In the genomic region with DNA sequence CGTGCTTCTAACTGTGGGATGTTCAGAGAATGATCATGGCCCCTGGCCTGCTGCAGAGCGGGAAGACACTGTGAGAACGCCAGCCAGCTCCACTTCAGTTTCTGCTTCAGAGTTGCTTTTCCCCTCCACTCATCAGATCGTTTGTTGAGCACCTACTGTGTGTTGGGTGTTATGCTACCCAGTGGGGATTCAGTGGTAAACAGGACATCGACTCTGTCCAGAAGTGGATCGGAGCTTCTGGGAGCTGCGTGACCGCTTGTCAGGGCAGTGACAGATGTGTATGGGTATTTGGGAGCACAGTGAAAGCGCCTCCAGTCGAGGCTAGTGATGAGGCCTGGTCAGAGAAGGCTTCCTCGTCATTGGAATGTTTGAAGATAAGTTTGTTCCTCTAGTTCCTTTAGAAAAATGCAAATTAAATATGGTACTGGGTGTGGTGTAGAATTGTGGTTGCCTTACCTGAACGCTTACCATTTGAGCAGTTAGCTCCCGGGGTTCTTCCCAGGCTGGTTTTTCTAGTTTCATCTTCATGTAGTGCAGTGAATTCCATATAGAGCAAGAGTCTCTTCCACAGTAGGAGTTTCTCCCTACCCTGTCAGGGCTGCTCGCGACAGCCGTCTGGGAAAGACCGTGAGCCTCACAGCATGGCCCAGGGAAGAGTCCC, we compare ENCODE assay signal across 15 cellular contexts. TPM values are rescaled to one million over a fixed set of nuclear protein-coding genes. Genes with fewer than 3 reads are reported as not detected.
DNase-seq lines count a peak whose midpoint lies in the region; ATAC-seq, FAIRE-seq and TF ChIP-seq lines count a peak whose summit lies in the region.
"Had no signal": no experiment of that assay in that cellular context is flagged by ENCODE, and none has a peak within 500 bp of the region (broad histone marks: within the 10 kb centered on the region; RNA-seq: fewer than 3 reads in every experiment).

No MANE protein-coding gene starts in this region.

- H3K4me3 ChIP-seq in A549 (no peak overlapping the region), DOHH2 (ENCODE audit: low read length) (peak overlapping the region; percentile 92), BE2C (ENCODE audit: low read depth, low read length) (no peak overlapping the region)
- H3K4me3 ChIP-seq: cardiac muscle cell, mucosa of descending colon had no signal

- H3K4me3 Mint-ChIP-seq in activated T-helper 1 cell treated with anti-CD3 and anti-CD28 coated beads, Interleukin-12 subunit alpha, Interleukin-12 subunit beta, Interleukin-2, Interleukin-4 antibody, amounts not matched to agents 30 ng/mL and 10 ng/mL and 1 ng/mL, durations not matched to agents 14 hours and 24 hours and 36 hours, result peak overlapping the region; percentile 91
- peak overlapping the region; percentile 11 to 90 (median 86) for H3K4me3 Mint-ChIP-seq in immature natural killer cell

- H3K4me1 ChIP-seq in A549, result peaks cover 32% of the 10 kb centered on the region
- peaks cover 62% of the 10 kb centered on the region for H3K4me1 ChIP-seq in DOHH2 (ENCODE audit: control insufficient read depth, low read length)
- H3K4me1 ChIP-seq in BE2C, result no peaks in the 10 kb centered on the region

- peaks cover 75% of the 10 kb centered on the region for H3K79me2 ChIP-seq in DOHH2 (ENCODE audit: control insufficient read depth, low read length)

- no peak for TF ChIP-seq POLR2A in A549 (IDR thresholded peaks at IDR 0.05; ENCODE audit: low read length)

- H3K27ac ChIP-seq in A549 (no peak overlapping the region), DOHH2 (ENCODE audit: low read depth, low read length) (no peak overlapping the region)
- H3K27ac ChIP-seq: cardiac muscle cell had no signal

- H3F3A ChIP-seq in DOHH2 (ENCODE audit: control insufficient read depth, insufficient read depth), result peaks cover 16% of the 10 kb centered on the region

- H4K20me1 ChIP-seq in DOHH2 (ENCODE audit: control insufficient read depth, insufficient read depth, low read depth, low read length), result peaks cover 37% of the 10 kb centered on the region

- TF ChIP-seq RAD21 in A549 (conservative IDR thresholded peaks at IDR 0.05 in 1 of 2, IDR thresholded peaks at IDR 0.05 in 1 of 2), result no peak

- TF ChIP-seq EP300 in A549 (IDR thresholded peaks at IDR 0.05), result no peak

- intact Hi-C loops in activated T-helper 1 cell treated with anti-CD3 and anti-CD28 coated beads, Interleukin-12 subunit alpha, Interleukin-12 subunit beta, Interleukin-2, Interleukin-4 antibody, amounts not matched to agents 30 ng/mL and 10 ng/mL and 1 ng/mL, durations not matched to agents 14 hours and 24 hours and 36 hours (cut with micrococcal nuclease), result loop anchor here (5.0 kb wide), 1 partner anchor 530 kb away; no protein-coding TSS in a partner anchor

- peaks cover 66% of the 10 kb centered on the region for H3K4me1 Mint-ChIP-seq in activated T-helper 1 cell treated with anti-CD3 and anti-CD28 coated beads, Interleukin-12 subunit alpha, Interleukin-12 subunit beta, Interleukin-2, Interleukin-4 antibody, amounts not matched to agents 30 ng/mL and 10 ng/mL and 1 ng/mL, durations not matched to agents 14 hours and 24 hours and 36 hours (ENCODE audit: low read depth)
- peaks cover 69 to 84% of the 10 kb centered on the region in 2 donors for H3K4me1 Mint-ChIP-seq in immature natural killer cell

- WGBS in A549 (ENCODE audit: missing lambda C conversion rate), result 90% methylated on average over 16 of the region's 17 CpGs

- peaks cover 28% of the 10 kb centered on the region for H3K36me3 Mint-ChIP-seq in activated T-helper 1 cell treated with anti-CD3 and anti-CD28 coated beads, Interleukin-12 subunit alpha, Interleukin-12 subunit beta, Interleukin-2, Interleukin-4 antibody, amounts not matched to agents 30 ng/mL and 10 ng/mL and 1 ng/mL, durations not matched to agents 14 hours and 24 hours and 36 hours (ENCODE audit: low read depth)
- H3K36me3 Mint-ChIP-seq in immature natural killer cell, result no peaks in the 10 kb centered on the region

- H3K4me2 ChIP-seq in A549 (peak overlapping the region; percentile 99), DOHH2 (ENCODE audit: low read length) (peak overlapping the region; percentile 90)

- POLR2A ChIA-PET in A549 (lab: Yijun Ruan, JAX), result no interaction called here

- H3K27ac Mint-ChIP-seq in activated T-helper 1 cell treated with anti-CD3 and anti-CD28 coated beads, Interleukin-12 subunit alpha, Interleukin-12 subunit beta, Interleukin-2, Interleukin-4 antibody, amounts not matched to agents 30 ng/mL and 10 ng/mL and 1 ng/mL, durations not matched to agents 14 hours and 24 hours and 36 hours, result no peak overlapping the region
- peak overlapping the region in 1 of 6 donors; percentile 26 for H3K27ac Mint-ChIP-seq in immature natural killer cell

- H3K9me2 ChIP-seq in DOHH2 (replicated peaks; ENCODE audit: control insufficient read depth, low read length), result no peaks in the 10 kb centered on the region

- CTCF ChIA-PET in A549 (lab: Yijun Ruan, JAX), result no interaction called here

- H3K27me3 Mint-ChIP-seq in activated T-helper 1 cell treated with anti-CD3 and anti-CD28 coated beads, Interleukin-12 subunit alpha, Interleukin-12 subunit beta, Interleukin-2, Interleukin-4 antibody, amounts not matched to agents 30 ng/mL and 10 ng/mL and 1 ng/mL, durations not matched to agents 14 hours and 24 hours and 36 hours (ENCODE audit: insufficient read depth), result peaks cover 7% of the 10 kb centered on the region
- H3K27me3 Mint-ChIP-seq in immature natural killer cell (ENCODE audit: low read depth in 3 of 3), result peaks cover 6 to 13% (median 7%) of the 10 kb centered on the region in 3 donors

- H3K27me3 ChIP-seq in DOHH2 (ENCODE audit: control insufficient read depth, low read length), result no peaks in the 10 kb centered on the region
- H3K27me3 ChIP-seq in BE2C, result no peaks in the 10 kb centered on the region
- H3K27me3 ChIP-seq: heart left ventricle had no signal

- FAIRE-seq in A549 (lab: Jason Lieb, UNC) (no peak), urothelium cell line (lab: Jason Lieb, UNC) (no peak)
- FAIRE-seq: D721Med had no signal

- H3K9me3 Mint-ChIP-seq in activated T-helper 1 cell treated with anti-CD3 and anti-CD28 coated beads, Interleukin-12 subunit alpha, Interleukin-12 subunit beta, Interleukin-2, Interleukin-4 antibody, amounts not matched to agents 30 ng/mL and 10 ng/mL and 1 ng/mL, durations not matched to agents 14 hours and 24 hours and 36 hours, result no peaks in the 10 kb centered on the region
- H3K9me3 Mint-ChIP-seq in immature natural killer cell, result no peaks in the 10 kb centered on the region

- H3K9me3 ChIP-seq in A549, result no peaks in the 10 kb centered on the region
- H3K9me3 ChIP-seq in DOHH2 (ENCODE audit: control insufficient read depth, insufficient read depth, low read length), result no peaks in the 10 kb centered on the region
- H3K9me3 ChIP-seq in BE2C, result no peaks in the 10 kb centered on the region
- H3K9me3 ChIP-seq: heart left ventricle, mucosa of descending colon had no signal

- no peak for ATAC-seq in A549
- ATAC-seq in GM21367 (IDR thresholded peaks at IDR 0.05; ENCODE audit: unreplicated experiment), result no peak
- ATAC-seq: HCT116, heart left ventricle, mucosa of descending colon had no signal

- no peak for DNase-seq in A549 (ENCODE audit: low read depth in 1 of 2, low spot score in 1 of 2)
- DNase-seq in activated T-helper 1 cell treated with anti-CD3 and anti-CD28 coated beads, Interleukin-12 subunit alpha, Interleukin-12 subunit beta, Interleukin-2, Interleukin-4 antibody, amounts not matched to agents 30 ng/mL and 10 ng/mL and 1 ng/mL, durations not matched to agents 14 hours and 24 hours and 36 hours (ENCODE audit: low spot score), result no peak
- no peak for DNase-seq in immature natural killer cell
- no peak for DNase-seq in urothelium cell line (ENCODE audit: low spot score)
- no peak for DNase-seq in BE2C
- no peak for DNase-seq in COLO668 (lab: John Stamatoyannopoulos, UW; ENCODE audit: unreplicated experiment)
- DNase-seq: activated CD8-positive, alpha-beta memory T cell treated with anti-CD3 and anti-CD28 coated beads for 24 hours; heart left ventricle; mucosa of descending colon; NCI-H1092 had no signal

- H3K36me3 ChIP-seq in DOHH2 (ENCODE audit: control insufficient read depth, low read length) (peaks cover 60% of the 10 kb centered on the region), BE2C (no peaks in the 10 kb centered on the region)
- H3K36me3 ChIP-seq: cardiac muscle cell had no signal

- TF ChIP-seq CTCF in A549 (IDR thresholded peaks at IDR 0.05) (no peak), DOHH2 (IDR thresholded peaks at IDR 0.05; ENCODE audit: low read depth, low read length, poor library complexity, severe bottlenecking) (no peak), BE2C (IDR thresholded peaks at IDR 0.05; ENCODE audit: low read depth, low read length) (no peak)

TF ChIP-seq in A549, 52 proteins besides CTCF, POLR2A, EP300 and RAD21 (continues in another document):
- no peak for TF ChIP-seq ESRRA (IDR thresholded peaks at IDR 0.05; ENCODE audit: borderline replicate concordance, low read length)
- TF ChIP-seq PHF8 (IDR thresholded peaks at IDR 0.05; ENCODE audit: borderline replicate concordance, low read depth), result no peak
- TF ChIP-seq HOXB5 (CRISPR knock-in tag; IDR thresholded peaks at IDR 0.05), result no peak
- TF ChIP-seq SMC3 (IDR thresholded peaks at IDR 0.05), result no peak
- no peak for TF ChIP-seq CBX8 (IDR thresholded peaks at IDR 0.05)
- no peak for TF ChIP-seq NFE2L2 (conservative IDR thresholded peaks at IDR 0.05; ENCODE audit: low read length)
- no peak for TF ChIP-seq EHF (CRISPR knock-in tag; IDR thresholded peaks at IDR 0.05)
- TF ChIP-seq NR3C1 (IDR thresholded peaks at IDR 0.05), result no peak
- TF ChIP-seq, protein P1, sequence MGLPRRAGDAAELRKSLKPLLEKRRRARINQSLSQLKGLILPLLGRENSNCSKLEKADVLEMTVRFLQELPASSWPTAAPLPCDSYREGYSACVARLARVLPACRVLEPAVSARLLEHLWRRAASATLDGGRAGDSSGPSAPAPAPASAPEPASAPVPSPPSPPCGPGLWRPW (IDR thresholded peaks at IDR 0.05), result no peak
- TF ChIP-seq FOXS1 (CRISPR knock-in tag; IDR thresholded peaks at IDR 0.05), result no peak
- TF ChIP-seq RARB (CRISPR knock-in tag; IDR thresholded peaks at IDR 0.05), result no peak
- no peak for TF ChIP-seq ZSCAN20 (CRISPR knock-in tag; IDR thresholded peaks at IDR 0.05)
- no peak for TF ChIP-seq CBX2 (IDR thresholded peaks at IDR 0.05; ENCODE audit: borderline replicate concordance, low read depth)

RNA-seq across cellular contexts. Expression of a gene that starts 2.8 kb away (rescaled TPM):
- polyA plus RNA-seq in A549 (2011; rRNA removed) (27.6 and 31.3 TPM in 2 replicates), A549 (2017; fragmentation: RNase III; extraction: RNeasy Plus Mini Kit Qiagen cat#74134 plus additional on column Dnase treatment) (23.2 to 23.9 TPM (median 23.4 TPM) in 3 replicates), immature natural killer cell (under 1 TPM in 1 of 3 donors, not detected in 2; 0.10 TPM)
- polyA plus RNA-seq in A549 (2012; cell fraction: cytosol; rRNA removed), result 7.4 and 7.6 TPM in 2 replicates
- polyA plus RNA-seq in A549 (2012; cell fraction: nucleus; rRNA removed), result 4.0 and 7.3 TPM in 2 replicates
- 8.7 and 9.3 TPM in 2 replicates for polyA minus RNA-seq in A549 (2011; rRNA and poly(A)+ RNA removed)
- total RNA-seq in activated T-helper 1 cell treated with anti-CD3 and anti-CD28 coated beads, Interleukin-12 subunit alpha, Interleukin-12 subunit beta, Interleukin-2, Interleukin-4 antibody, amounts not matched to agents 30 ng/mL and 10 ng/mL and 1 ng/mL, durations not matched to agents 14 hours and 24 hours and 36 hours, result 18.9 and 19.2 TPM in 2 replicates
- 7.9 TPM for polyA plus RNA-seq in BE2C (2012; ENCODE audit: insufficient read depth, insufficient read length, low read depth)

Comparison
In these comparisons a context has a peak if more than half of its experiments do, and no peak if none do; other contexts are left out.
1. RNA of a gene that starts 2.8 kb away (polyA plus RNA-seq): 4.0 to 31.3 TPM in A549; 0.10 TPM in immature natural killer cell; every median in the first group is over 4 times any median in the second.